ENCODE assay signal across 8 cellular contexts in genomic region chr5:159206818-159207217, GRCh38. TPM values are rescaled to one million over a fixed set of nuclear protein-coding genes. Genes with fewer than 3 reads are reported as not detected.
DNase-seq lines count a peak whose midpoint lies in the region; ATAC-seq and FAIRE-seq lines count a peak whose summit lies in the region.

No MANE protein-coding gene starts in this region.

- H3K9me3 ChIP-seq in iPS-18a (ENCODE audit: control insufficient read depth, low read depth, low read length) (no peaks in the 10 kb centered on the region), subcutaneous abdominal adipose tissue (ENCODE audit: control insufficient read depth in 5 of 5, low read length in 5 of 5) (no peaks in the 10 kb centered on the region)

- no peak overlapping the region for H3K9ac ChIP-seq in iPS-18a (ENCODE audit: low read length)
- peak overlapping the region in 3 of 5 donors; percentile 70 to 83 (median 73) for H3K9ac ChIP-seq in subcutaneous abdominal adipose tissue (ENCODE audit: low read length in 5 of 5)

- H3K4me3 Mint-ChIP-seq in T-helper 2 cell treated with Interferon-gamma antibody and Interleukin-4, amounts not matched to agents 5 μg/mL and 100 μg/mL, for 36 hours = peak overlapping the region; percentile 95
- peak overlapping the region; percentile 100 for H3K4me3 Mint-ChIP-seq in activated T-helper 17 cell treated with anti-CD3 and anti-CD28 coated beads, Interleukin-2, amount 50 U/mL, for 72 hours

- H3K4me3 ChIP-seq in iPS-18a (ENCODE audit: low read length) (peak overlapping the region; percentile 93), subcutaneous abdominal adipose tissue (ENCODE audit: low read depth in 1 of 5, low read length in 5 of 5) (peak overlapping the region in 1 of 5 donors; percentile 96)

- no peaks in the 10 kb centered on the region for H3K9me3 Mint-ChIP-seq in T-helper 2 cell treated with Interferon-gamma antibody and Interleukin-4, amounts not matched to agents 5 μg/mL and 100 μg/mL, for 36 hours
- no peaks in the 10 kb centered on the region for H3K9me3 Mint-ChIP-seq in activated T-helper 17 cell treated with anti-CD3 and anti-CD28 coated beads, Interleukin-2, amount 50 U/mL, for 72 hours

- H3K36me3 Mint-ChIP-seq in T-helper 2 cell treated with Interferon-gamma antibody and Interleukin-4, amounts not matched to agents 5 μg/mL and 100 μg/mL, for 36 hours (ENCODE audit: low read depth) = peaks cover 35% of the 10 kb centered on the region
- peaks cover 71% of the 10 kb centered on the region for H3K36me3 Mint-ChIP-seq in activated T-helper 17 cell treated with anti-CD3 and anti-CD28 coated beads, Interleukin-2, amount 50 U/mL, for 72 hours (ENCODE audit: low read depth)

- H3K27ac Mint-ChIP-seq in T-helper 2 cell treated with Interferon-gamma antibody and Interleukin-4, amounts not matched to agents 5 μg/mL and 100 μg/mL, for 36 hours = peak overlapping the region; percentile 91
- peak overlapping the region; percentile 99 for H3K27ac Mint-ChIP-seq in activated T-helper 17 cell treated with anti-CD3 and anti-CD28 coated beads, Interleukin-2, amount 50 U/mL, for 72 hours

- H3K27me3 ChIP-seq in iPS-18a (ENCODE audit: control insufficient read depth, insufficient read depth, low read length) = peaks cover 15% of the 10 kb centered on the region
- no peaks in the 10 kb centered on the region for H3K27me3 ChIP-seq in subcutaneous abdominal adipose tissue (ENCODE audit: control insufficient read depth in 5 of 5, insufficient read depth in 4 of 5, low read length in 5 of 5)

- no peaks in the 10 kb centered on the region for H3K36me3 ChIP-seq in iPS-18a (ENCODE audit: control insufficient read depth, low read depth, low read length)
- no peaks in the 10 kb centered on the region for H3K36me3 ChIP-seq in subcutaneous abdominal adipose tissue (ENCODE audit: control insufficient read depth in 5 of 5, insufficient read depth in 5 of 5, low read length in 5 of 5)

- no peaks in the 10 kb centered on the region for H3K27me3 Mint-ChIP-seq in T-helper 2 cell treated with Interferon-gamma antibody and Interleukin-4, amounts not matched to agents 5 μg/mL and 100 μg/mL, for 36 hours (ENCODE audit: low read depth)
- H3K27me3 Mint-ChIP-seq in activated T-helper 17 cell treated with anti-CD3 and anti-CD28 coated beads, Interleukin-2, amount 50 U/mL, for 72 hours = no peaks in the 10 kb centered on the region

- H3K4me1 Mint-ChIP-seq in T-helper 2 cell treated with Interferon-gamma antibody and Interleukin-4, amounts not matched to agents 5 μg/mL and 100 μg/mL, for 36 hours (ENCODE audit: low read depth) = peaks cover 58% of the 10 kb centered on the region
- peaks cover 27% of the 10 kb centered on the region for H3K4me1 Mint-ChIP-seq in activated T-helper 17 cell treated with anti-CD3 and anti-CD28 coated beads, Interleukin-2, amount 50 U/mL, for 72 hours

- no peak for DNase-seq in T-helper 2 cell treated with Interferon-gamma antibody and Interleukin-4, amounts not matched to agents 5 μg/mL and 100 μg/mL, for 36 hours (ENCODE audit: low spot score)
- DNase-seq in T-helper 2 cell (no peak), DMS114 treated with DMSO at 0.1 percent for 48 hours (lab: John Stamatoyannopoulos, UW; ENCODE audit: unreplicated experiment) (no peak), HTR-8/SVneo (ENCODE audit: insufficient read length, low spot score) (no peak), NCI-H2227 (lab: John Stamatoyannopoulos, UW; ENCODE audit: unreplicated experiment) (no peak)

- FAIRE-seq in HTR-8/SVneo (lab: Jason Lieb, UNC) = no peak

- H3K4me1 ChIP-seq in iPS-18a (ENCODE audit: control insufficient read depth, low read depth, low read length) (peaks cover 29% of the 10 kb centered on the region), subcutaneous abdominal adipose tissue (ENCODE audit: control insufficient read depth in 5 of 5, insufficient read depth in 5 of 5, low read length in 5 of 5) (peaks cover 2 to 52% (median 42%) of the 10 kb centered on the region in 5 donors)

- no peak overlapping the region for H3K27ac ChIP-seq in iPS-18a (ENCODE audit: low read length)
- peak overlapping the region; percentile 89 for H3K27ac ChIP-seq in subcutaneous abdominal adipose tissue (ENCODE audit: low read depth, low read length)

- no peak for ATAC-seq in activated T-helper 17 cell treated with anti-CD3 and anti-CD28 coated beads, Interleukin-2, amount 50 U/mL, for 72 hours (replicated peaks)

RNA-seq across cellular contexts. Expression of gene RNF145, which starts 2.5 kb away (rescaled TPM):
- total RNA-seq in activated T-helper 17 cell treated with anti-CD3 and anti-CD28 coated beads, Interleukin-2, amount 50 U/mL, for 72 hours = 100 to 1,000 TPM in 1 of 2 donors, 10 to 100 TPM in 1; 88.3 to 111 TPM

RNA-seq across cellular contexts. Expression of gene UBLCP1, which starts 56.3 kb away (rescaled TPM):
- 10 to 100 TPM; 13.4 to 24.7 TPM for total RNA-seq in activated T-helper 17 cell treated with anti-CD3 and anti-CD28 coated beads, Interleukin-2, amount 50 U/mL, for 72 hours
